In the genomic region with DNA sequence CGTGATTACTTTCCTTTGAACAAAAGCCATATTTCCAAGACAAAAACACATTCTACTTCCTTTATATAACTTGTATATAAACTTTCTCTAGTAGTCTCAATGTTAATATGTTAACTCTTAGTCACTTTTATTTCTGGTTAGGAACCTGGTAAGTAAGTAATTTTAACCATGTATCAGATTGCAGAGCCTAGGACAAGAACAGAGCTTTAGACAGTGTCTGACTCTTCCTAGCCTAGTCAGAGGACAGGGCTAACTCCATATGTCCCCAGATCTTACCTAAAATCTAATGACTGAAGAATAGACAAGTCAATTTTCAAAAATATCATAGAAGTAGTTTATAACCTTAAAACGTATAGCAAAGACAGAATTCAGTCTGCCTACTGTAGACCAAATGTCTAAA, we compare ENCODE assay signal across 21 cellular contexts.
"Had no signal": no experiment of that assay in that cellular context is flagged by ENCODE, and none has a peak within 500 bp of the region (broad histone marks: within the 10 kb centered on the region; RNA-seq: fewer than 3 reads in every experiment).

No MANE protein-coding gene starts in this region.

- H3K4me2 ChIP-seq: SK-N-SH had no signal

- H3K4me3 ChIP-seq: MG63, SJSA1 had no signal

- ATAC-seq: Panc1, T-cell had no signal

- H3K9me3 ChIP-seq: MG63, SJSA1, SK-N-SH had no signal

- H3K27me3 Mint-ChIP-seq: T-cell had no signal

- H3K9me3 Mint-ChIP-seq: T-cell had no signal

- H3K4me1 Mint-ChIP-seq: T-cell had no signal

- H3K27ac Mint-ChIP-seq: T-cell; T-helper 1 cell treated with Interleukin-12 subunit alpha and Interleukin-12 subunit beta and Interleukin-4 antibody, amounts not matched to agents 30 μg/mL and 1 μg/mL, for 36 hours had no signal

- H3K4me3 Mint-ChIP-seq: T-cell; T-helper 1 cell treated with Interleukin-12 subunit alpha and Interleukin-12 subunit beta and Interleukin-4 antibody, amounts not matched to agents 30 μg/mL and 1 μg/mL, for 36 hours had no signal

- DNase-seq: KBM-7, MG63, NCI-H1092 treated with DMSO at 0.1 percent for 48 hours, NCI-H1417, NCI-H1436 treated with DMSO at 0.1 percent for 48 hours, NCI-H1694 treated with DMSO at 0.1 percent for 48 hours, NCI-H1930, NCI-H2081, NCI-H2107, NCI-H2227 treated with DMSO at 0.1 percent for 48 hours, NCI-H524, NCI-H526 treated with DMSO at 0.1 percent for 48 hours, NCI-H748 treated with DMSO at 0.1 percent for 48 hours, Right ventricle myocardium superior, SIG-M5, SK-N-SH, SW 1271, T-cell had no signal

- H3K36me3 Mint-ChIP-seq: T-cell had no signal

- H3K9me2 ChIP-seq: SK-N-SH had no signal

- H3K36me3 ChIP-seq: MG63, SJSA1 had no signal

- H3K27me3 ChIP-seq: MG63, SJSA1 had no signal

- H3K27ac ChIP-seq: SJSA1 had no signal
